In the genomic region with DNA sequence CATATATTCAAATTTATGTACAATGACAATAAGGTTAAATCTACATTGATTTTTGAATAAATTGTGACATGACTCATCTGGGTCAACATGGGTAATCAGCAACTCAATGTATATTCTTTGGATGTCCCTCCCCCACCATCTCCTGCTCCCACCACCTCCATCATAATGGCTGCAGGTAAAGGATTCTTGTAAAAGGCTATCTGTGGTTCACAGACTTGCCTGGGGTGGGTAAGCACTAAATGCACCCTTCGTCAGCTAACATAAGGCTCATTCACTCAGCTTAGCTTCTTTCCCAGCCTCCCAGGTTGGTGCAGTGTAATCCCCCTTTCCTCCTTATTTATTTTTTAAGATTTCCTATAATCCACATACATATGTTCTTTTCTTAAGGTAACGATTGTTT, we compare ENCODE assay signal across 26 cellular contexts.
"Had no signal": no experiment of that assay in that cellular context is flagged by ENCODE, and none has a peak within 500 bp of the region (broad histone marks: within the 10 kb centered on the region; RNA-seq: fewer than 3 reads in every experiment).

No MANE protein-coding gene starts in this region.

- H3K27me3 ChIP-seq: spleen, testis, vagina had no signal

- H3K27ac ChIP-seq: lower lobe of right lung, prostate gland, spleen, testis, vagina had no signal

- H3K4me3 Mint-ChIP-seq: activated CD8-positive, alpha-beta memory T cell treated with anti-CD3 and anti-CD28 coated beads, Interleukin-2, amount 10 ng/mL, durations not matched to agents 7 days and 5 days; activated naive CD4-positive, alpha-beta T cell treated with anti-CD3 and anti-CD28 coated beads, Interleukin-2, amount 50 U/mL, for 24 hours; activated T-helper 1 cell treated with anti-CD3 and anti-CD28 coated beads, Interleukin-12 subunit alpha, Interleukin-12 subunit beta, Interleukin-2, Interleukin-4 antibody, amounts not matched to agents 30 ng/mL and 10 ng/mL and 1 ng/mL, durations not matched to agents 14 hours and 24 hours and 36 hours; brain; mesothelial cell of epicardium; naive thymus-derived CD8-positive, alpha-beta T cell; T-helper 1 cell treated with Interleukin-12 subunit alpha and Interleukin-12 subunit beta and Interleukin-4 antibody, amounts not matched to agents 30 μg/mL and 1 μg/mL, for 36 hours; type B pancreatic cell had no signal

- DNase-seq: activated CD4-positive, alpha-beta T cell treated with anti-CD3 and anti-CD28 coated beads for 4 hours; activated CD4-positive, alpha-beta T cell treated with anti-CD3 and anti-CD28 coated beads, Interleukin-2, amount 50 U/mL, for 48 hours; activated CD4-positive, CD25-positive, alpha-beta regulatory T cell; activated CD8-positive, alpha-beta memory T cell treated with anti-CD3 and anti-CD28 coated beads, Interleukin-2, amount 10 ng/mL, durations not matched to agents 7 days and 5 days; activated gamma-delta T cell treated with Interleukin-2 at 50 U/mL for 16 hours; anterior cingulate cortex; caudate nucleus; effector memory CD4-positive, alpha-beta T cell; head of caudate nucleus; lower lobe of right lung; naive thymus-derived CD8-positive, alpha-beta T cell; spleen; stimulated activated CD4-positive, alpha-beta T cell treated with anti-CD3 and anti-CD28 coated beads, Interleukin-4, amount 100 ng/mL, for 1 hour; stimulated activated naive CD4-positive, alpha-beta T cell; T1000; testis had no signal

- H3K4me1 Mint-ChIP-seq: activated CD8-positive, alpha-beta memory T cell treated with anti-CD3 and anti-CD28 coated beads, Interleukin-2, amount 10 ng/mL, durations not matched to agents 7 days and 5 days; activated naive CD4-positive, alpha-beta T cell treated with anti-CD3 and anti-CD28 coated beads, Interleukin-2, amount 50 U/mL, for 24 hours; naive thymus-derived CD8-positive, alpha-beta T cell had no signal

- H3K9me3 Mint-ChIP-seq: activated naive CD4-positive, alpha-beta T cell treated with anti-CD3 and anti-CD28 coated beads, Interleukin-2, amount 50 U/mL, for 24 hours; activated T-helper 1 cell treated with anti-CD3 and anti-CD28 coated beads, Interleukin-12 subunit alpha, Interleukin-12 subunit beta, Interleukin-2, Interleukin-4 antibody, amounts not matched to agents 30 ng/mL and 10 ng/mL and 1 ng/mL, durations not matched to agents 14 hours and 24 hours and 36 hours; type B pancreatic cell had no signal

- H3K4me1 ChIP-seq: lower lobe of right lung, prostate gland, spleen, testis, vagina had no signal

- H3K9me3 ChIP-seq: lower lobe of right lung, prostate gland, spleen, testis, vagina had no signal

- ATAC-seq: activated CD8-positive, alpha-beta memory T cell treated with anti-CD3 and anti-CD28 coated beads, Interleukin-2, amount 10 ng/mL, durations not matched to agents 7 days and 5 days; esophagus mucosa; left lobe of liver; lower lobe of right lung; naive thymus-derived CD8-positive, alpha-beta T cell had no signal

- H3K36me3 ChIP-seq: lower lobe of right lung, prostate gland, spleen, vagina had no signal

- H3K27me3 Mint-ChIP-seq: activated CD8-positive, alpha-beta memory T cell treated with anti-CD3 and anti-CD28 coated beads, Interleukin-2, amount 10 ng/mL, durations not matched to agents 7 days and 5 days; activated naive CD4-positive, alpha-beta T cell treated with anti-CD3 and anti-CD28 coated beads, Interleukin-2, amount 50 U/mL, for 24 hours; brain; type B pancreatic cell had no signal

- H3K27ac Mint-ChIP-seq: activated CD8-positive, alpha-beta memory T cell treated with anti-CD3 and anti-CD28 coated beads, Interleukin-2, amount 10 ng/mL, durations not matched to agents 7 days and 5 days; activated naive CD4-positive, alpha-beta T cell treated with anti-CD3 and anti-CD28 coated beads, Interleukin-2, amount 50 U/mL, for 24 hours; activated T-helper 1 cell treated with anti-CD3 and anti-CD28 coated beads, Interleukin-12 subunit alpha, Interleukin-12 subunit beta, Interleukin-2, Interleukin-4 antibody, amounts not matched to agents 30 ng/mL and 10 ng/mL and 1 ng/mL, durations not matched to agents 14 hours and 24 hours and 36 hours; brain; mesothelial cell of epicardium; naive thymus-derived CD8-positive, alpha-beta T cell; T-helper 1 cell treated with Interleukin-12 subunit alpha and Interleukin-12 subunit beta and Interleukin-4 antibody, amounts not matched to agents 30 μg/mL and 1 μg/mL, for 36 hours; type B pancreatic cell had no signal

- H3K4me3 ChIP-seq: lower lobe of right lung, prostate gland, spleen, testis, vagina had no signal

- H3K36me3 Mint-ChIP-seq: activated CD8-positive, alpha-beta memory T cell treated with anti-CD3 and anti-CD28 coated beads, Interleukin-2, amount 10 ng/mL, durations not matched to agents 7 days and 5 days; activated naive CD4-positive, alpha-beta T cell treated with anti-CD3 and anti-CD28 coated beads, Interleukin-2, amount 50 U/mL, for 24 hours; brain; naive thymus-derived CD8-positive, alpha-beta T cell; type B pancreatic cell had no signal
